In the genomic region with DNA sequence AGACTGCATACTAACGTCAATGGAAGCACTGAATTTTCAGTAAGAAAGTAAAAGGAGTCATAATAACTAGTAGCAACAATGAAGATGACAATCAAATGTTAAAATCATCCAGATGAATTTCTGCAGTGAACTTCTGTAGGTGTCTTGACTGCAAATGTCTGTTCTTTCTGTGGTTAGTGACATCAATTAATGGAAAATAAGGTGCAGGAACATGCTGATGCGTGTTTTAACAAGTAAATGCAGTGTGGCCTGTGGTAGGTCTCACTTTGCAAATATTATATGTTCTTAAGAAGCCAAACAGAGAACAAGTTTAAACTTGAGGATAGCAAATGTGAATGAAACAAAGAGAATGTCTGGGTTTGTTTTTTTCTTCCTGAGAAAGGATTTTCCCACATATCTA, we compare ENCODE assay signal across 2 cellular contexts.
TF ChIP-seq lines count a peak whose summit lies in the region.

No MANE protein-coding gene starts in this region.

TF ChIP-seq in GM12878, 131 proteins besides CTCF, POLR2A, EP300 and RAD21:
- TF ChIP-seq MTA2 (IDR thresholded peaks at IDR 0.05; ENCODE audit: low read depth) (peak; percentile 19; the same call in 1 of the 2 replicates), SREBF1 (IDR thresholded peaks at IDR 0.05; ENCODE audit: low read length) (no peak), SIN3A (IDR thresholded peaks at IDR 0.05; ENCODE audit: low read depth, low read length) (no peak), RUNX3 (IDR thresholded peaks at IDR 0.05; ENCODE audit: low read length) (peak; percentile 84), SPI1 (IDR thresholded peaks at IDR 0.05; ENCODE audit: borderline replicate concordance, insufficient read depth, low read depth, low read length) (no peak), NFIC (IDR thresholded peaks at IDR 0.05; ENCODE audit: low read depth, low read length) (peak; percentile 50; the same call in 1 of the 2 replicates), ZNF217 (IDR thresholded peaks at IDR 0.05) (no peak), ATF7 (IDR thresholded peaks at IDR 0.05; ENCODE audit: low read depth) (0 out of 2 replicates have a peak, but pooled peaks have one; percentile 23), GATAD2B (conservative IDR thresholded peaks at IDR 0.05; ENCODE audit: low read depth) (no peak), CHD1 (IDR thresholded peaks at IDR 0.05; ENCODE audit: low read depth, low read length) (no peak), LARP7 (IDR thresholded peaks at IDR 0.05) (no peak), HDAC2 (IDR thresholded peaks at IDR 0.05) (no peak), IKZF2 (IDR thresholded peaks at IDR 0.05) (peak; percentile 30 to 41; a peak in 2 of 4 replicates), ZNF274 (IDR thresholded peaks at IDR 0.05; ENCODE audit: insufficient read depth, insufficient read length) (no peak), TCF12 (IDR thresholded peaks at IDR 0.05; ENCODE audit: low read depth, low read length) (no peak), SUPT20H (IDR thresholded peaks at IDR 0.05; ENCODE audit: borderline replicate concordance, control insufficient read depth, low read depth, low read length) (no peak)
- TF ChIP-seq, protein P1, sequence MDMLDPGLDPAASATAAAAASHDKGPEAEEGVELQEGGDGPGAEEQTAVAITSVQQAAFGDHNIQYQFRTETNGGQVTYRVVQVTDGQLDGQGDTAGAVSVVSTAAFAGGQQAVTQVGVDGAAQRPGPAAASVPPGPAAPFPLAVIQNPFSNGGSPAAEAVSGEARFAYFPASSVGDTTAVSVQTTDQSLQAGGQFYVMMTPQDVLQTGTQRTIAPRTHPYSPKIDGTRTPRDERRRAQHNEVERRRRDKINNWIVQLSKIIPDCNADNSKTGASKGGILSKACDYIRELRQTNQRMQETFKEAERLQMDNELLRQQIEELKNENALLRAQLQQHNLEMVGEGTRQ (IDR thresholded peaks at IDR 0.05; ENCODE audit: borderline replicate concordance, low read depth, low read length): no peak
- TF ChIP-seq, protein P2, sequence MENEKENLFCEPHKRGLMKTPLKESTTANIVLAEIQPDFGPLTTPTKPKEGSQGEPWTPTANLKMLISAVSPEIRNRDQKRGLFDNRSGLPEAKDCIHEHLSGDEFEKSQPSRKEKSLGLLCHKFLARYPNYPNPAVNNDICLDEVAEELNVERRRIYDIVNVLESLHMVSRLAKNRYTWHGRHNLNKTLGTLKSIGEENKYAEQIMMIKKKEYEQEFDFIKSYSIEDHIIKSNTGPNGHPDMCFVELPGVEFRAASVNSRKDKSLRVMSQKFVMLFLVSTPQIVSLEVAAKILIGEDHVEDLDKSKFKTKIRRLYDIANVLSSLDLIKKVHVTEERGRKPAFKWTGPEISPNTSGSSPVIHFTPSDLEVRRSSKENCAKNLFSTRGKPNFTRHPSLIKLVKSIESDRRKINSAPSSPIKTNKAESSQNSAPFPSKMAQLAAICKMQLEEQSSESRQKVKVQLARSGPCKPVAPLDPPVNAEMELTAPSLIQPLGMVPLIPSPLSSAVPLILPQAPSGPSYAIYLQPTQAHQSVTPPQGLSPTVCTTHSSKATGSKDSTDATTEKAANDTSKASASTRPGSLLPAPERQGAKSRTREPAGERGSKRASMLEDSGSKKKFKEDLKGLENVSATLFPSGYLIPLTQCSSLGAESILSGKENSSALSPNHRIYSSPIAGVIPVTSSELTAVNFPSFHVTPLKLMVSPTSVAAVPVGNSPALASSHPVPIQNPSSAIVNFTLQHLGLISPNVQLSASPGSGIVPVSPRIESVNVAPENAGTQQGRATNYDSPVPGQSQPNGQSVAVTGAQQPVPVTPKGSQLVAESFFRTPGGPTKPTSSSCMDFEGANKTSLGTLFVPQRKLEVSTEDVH (IDR thresholded peaks at IDR 0.05; ENCODE audit: low read depth, partially characterized antibody): no peak
- TF ChIP-seq, protein P3, sequence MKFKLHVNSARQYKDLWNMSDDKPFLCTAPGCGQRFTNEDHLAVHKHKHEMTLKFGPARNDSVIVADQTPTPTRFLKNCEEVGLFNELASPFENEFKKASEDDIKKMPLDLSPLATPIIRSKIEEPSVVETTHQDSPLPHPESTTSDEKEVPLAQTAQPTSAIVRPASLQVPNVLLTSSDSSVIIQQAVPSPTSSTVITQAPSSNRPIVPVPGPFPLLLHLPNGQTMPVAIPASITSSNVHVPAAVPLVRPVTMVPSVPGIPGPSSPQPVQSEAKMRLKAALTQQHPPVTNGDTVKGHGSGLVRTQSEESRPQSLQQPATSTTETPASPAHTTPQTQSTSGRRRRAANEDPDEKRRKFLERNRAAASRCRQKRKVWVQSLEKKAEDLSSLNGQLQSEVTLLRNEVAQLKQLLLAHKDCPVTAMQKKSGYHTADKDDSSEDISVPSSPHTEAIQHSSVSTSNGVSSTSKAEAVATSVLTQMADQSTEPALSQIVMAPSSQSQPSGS (IDR thresholded peaks at IDR 0.05; ENCODE audit: low read length): 0 out of 2 replicates have a peak, but pooled peaks have one; percentile 27
TF ChIP-seq in GM12878: peak in this region for 6.

TF ChIP-seq in neural cell, 6 proteins besides CTCF, POLR2A, EP300 and RAD21:
- TF ChIP-seq EZH2 (IDR thresholded peaks at IDR 0.05; ENCODE audit: borderline replicate concordance, insufficient read depth, low read length, poor library complexity, severe bottlenecking) (no peak), SMC3 (conservative IDR thresholded peaks at IDR 0.05; ENCODE audit: poor library complexity) (no peak), POLR2AphosphoS5 (IDR thresholded peaks at IDR 0.05) (no peak), TAF1 (IDR thresholded peaks at IDR 0.05; ENCODE audit: low read depth) (no peak), MXI1 (conservative IDR thresholded peaks at IDR 0.05; ENCODE audit: poor library complexity, severe bottlenecking) (no peak)
- TF ChIP-seq, protein P4, sequence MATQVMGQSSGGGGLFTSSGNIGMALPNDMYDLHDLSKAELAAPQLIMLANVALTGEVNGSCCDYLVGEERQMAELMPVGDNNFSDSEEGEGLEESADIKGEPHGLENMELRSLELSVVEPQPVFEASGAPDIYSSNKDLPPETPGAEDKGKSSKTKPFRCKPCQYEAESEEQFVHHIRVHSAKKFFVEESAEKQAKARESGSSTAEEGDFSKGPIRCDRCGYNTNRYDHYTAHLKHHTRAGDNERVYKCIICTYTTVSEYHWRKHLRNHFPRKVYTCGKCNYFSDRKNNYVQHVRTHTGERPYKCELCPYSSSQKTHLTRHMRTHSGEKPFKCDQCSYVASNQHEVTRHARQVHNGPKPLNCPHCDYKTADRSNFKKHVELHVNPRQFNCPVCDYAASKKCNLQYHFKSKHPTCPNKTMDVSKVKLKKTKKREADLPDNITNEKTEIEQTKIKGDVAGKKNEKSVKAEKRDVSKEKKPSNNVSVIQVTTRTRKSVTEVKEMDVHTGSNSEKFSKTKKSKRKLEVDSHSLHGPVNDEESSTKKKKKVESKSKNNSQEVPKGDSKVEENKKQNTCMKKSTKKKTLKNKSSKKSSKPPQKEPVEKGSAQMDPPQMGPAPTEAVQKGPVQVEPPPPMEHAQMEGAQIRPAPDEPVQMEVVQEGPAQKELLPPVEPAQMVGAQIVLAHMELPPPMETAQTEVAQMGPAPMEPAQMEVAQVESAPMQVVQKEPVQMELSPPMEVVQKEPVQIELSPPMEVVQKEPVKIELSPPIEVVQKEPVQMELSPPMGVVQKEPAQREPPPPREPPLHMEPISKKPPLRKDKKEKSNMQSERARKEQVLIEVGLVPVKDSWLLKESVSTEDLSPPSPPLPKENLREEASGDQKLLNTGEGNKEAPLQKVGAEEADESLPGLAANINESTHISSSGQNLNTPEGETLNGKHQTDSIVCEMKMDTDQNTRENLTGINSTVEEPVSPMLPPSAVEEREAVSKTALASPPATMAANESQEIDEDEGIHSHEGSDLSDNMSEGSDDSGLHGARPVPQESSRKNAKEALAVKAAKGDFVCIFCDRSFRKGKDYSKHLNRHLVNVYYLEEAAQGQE (IDR thresholded peaks at IDR 0.05; ENCODE audit: borderline replicate concordance): no peak
